13 cellular contexts compared by ENCODE assay signal in the genomic region with DNA sequence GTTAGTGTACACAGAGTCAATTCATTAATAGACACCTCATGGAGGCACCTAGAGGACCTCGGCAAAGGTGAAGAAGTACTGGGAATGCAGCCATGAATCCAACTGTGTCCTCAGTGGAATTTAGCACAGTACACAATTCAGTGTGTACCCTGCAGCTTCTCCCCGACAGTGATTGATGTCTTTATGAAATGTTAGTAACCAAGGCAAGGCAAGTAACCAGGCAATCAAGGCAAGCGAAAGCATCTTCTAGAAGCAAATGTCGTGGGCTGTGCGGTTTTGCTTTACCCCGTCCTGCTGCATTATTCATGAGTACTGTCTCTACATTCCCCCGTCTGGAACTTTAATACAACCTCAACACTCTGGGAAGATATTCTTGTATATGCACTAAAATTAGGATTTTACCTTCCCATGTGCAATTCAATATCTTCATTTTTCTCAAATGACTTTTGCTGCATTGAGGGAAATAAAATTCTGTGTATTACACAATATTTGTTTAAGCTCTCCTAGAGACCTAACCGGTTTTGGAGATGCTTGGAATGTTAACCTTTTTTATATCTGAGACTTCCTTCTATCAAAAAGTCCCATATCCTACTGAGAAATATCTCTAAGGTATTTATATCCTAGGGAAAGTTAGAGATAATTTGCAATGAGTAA. TPM values are rescaled to one million over a fixed set of nuclear protein-coding genes. Genes with fewer than 3 reads are reported as not detected.
DNase-seq lines count a peak whose midpoint lies in the region; ATAC-seq, FAIRE-seq and TF ChIP-seq lines count a peak whose summit lies in the region.
"Had no signal": no experiment of that assay in that cellular context is flagged by ENCODE, and none has a peak within 500 bp of the region (broad histone marks: within the 10 kb centered on the region; RNA-seq: fewer than 3 reads in every experiment).

No MANE protein-coding gene starts in this region.

- H2AFZ ChIP-seq in K562 (ENCODE audit: low read depth, low read length): no peak overlapping the region

- no peak for FAIRE-seq in K562 (lab: Jason Lieb, UNC)

- H3K9ac ChIP-seq in K562 (ENCODE audit: insufficient read depth in 1 of 2, low read depth in 2 of 2, low read length in 2 of 2): no peak overlapping the region

- H3K9me3 ChIP-seq in cardiac muscle cell (ENCODE audit: low read depth): no peaks in the 10 kb centered on the region
- no peaks in the 10 kb centered on the region for H3K9me3 ChIP-seq in K562 (replicated peaks; ENCODE audit: control insufficient read depth, insufficient read depth, low read depth, low read length)
- no peaks in the 10 kb centered on the region for H3K9me3 ChIP-seq in lower lobe of right lung
- H3K9me3 ChIP-seq in upper lobe of right lung: no peaks in the 10 kb centered on the region
- H3K9me3 ChIP-seq: HAP-1, heart right ventricle, ovary had no signal

- peaks cover 16% of the 10 kb centered on the region for H3K4me1 ChIP-seq in cardiac muscle cell (ENCODE audit: low read depth)
- H3K4me1 ChIP-seq in K562 (replicated peaks in 1 of 2; ENCODE audit: control insufficient read depth in 2 of 2, insufficient read depth in 2 of 2, low read length in 2 of 2): peaks cover 8 to 12% of the 10 kb centered on the region in 2 experiments; a peak in 4 of 5 replicates
- peaks cover 10% of the 10 kb centered on the region for H3K4me1 ChIP-seq in lower lobe of right lung
- no peaks in the 10 kb centered on the region for H3K4me1 ChIP-seq in upper lobe of right lung
- H3K4me1 ChIP-seq: HAP-1 had no signal

- H3K27me3 ChIP-seq in cardiac muscle cell: no peaks in the 10 kb centered on the region
- no peaks in the 10 kb centered on the region for H3K27me3 ChIP-seq in K562 (ENCODE audit: control insufficient read depth in 2 of 2, insufficient read depth in 2 of 2, low read length in 2 of 2)
- no peaks in the 10 kb centered on the region for H3K27me3 ChIP-seq in lower lobe of right lung (ENCODE audit: low read depth)
- H3K27me3 ChIP-seq in upper lobe of right lung: no peaks in the 10 kb centered on the region
- H3K27me3 ChIP-seq: heart right ventricle, ovary had no signal

- CTCF ChIA-PET in K562 (lab: Yijun Ruan, JAX; ENCODE audit: low intra/inter-chr PET ratio): no interaction called here

- WGBS in K562 (ENCODE audit: insufficient coverage, low coverage, missing lambda C conversion rate): 41% methylated on average over 8 of the region's 8 CpGs

- H3K27ac ChIP-seq in cardiac muscle cell (peak overlapping the region; percentile 44), K562 (ENCODE audit: extremely low read depth, low read depth, low read length) (no peak overlapping the region), lower lobe of right lung (peak overlapping the region; percentile 44), upper lobe of right lung (peak overlapping the region; percentile 44)
- H3K27ac ChIP-seq: ovary had no signal

- no peaks in the 10 kb centered on the region for H4K20me1 ChIP-seq in K562 (replicated peaks; ENCODE audit: control insufficient read depth, insufficient read depth, low read length)

- H3K79me2 ChIP-seq in K562 (ENCODE audit: control insufficient read depth, insufficient read depth, low read length): no peaks in the 10 kb centered on the region

- no peak for TF ChIP-seq EP300 in K562 (IDR thresholded peaks at IDR 0.05; ENCODE audit: low read length)

- no peaks in the 10 kb centered on the region for H3K36me3 ChIP-seq in cardiac muscle cell
- no peaks in the 10 kb centered on the region for H3K36me3 ChIP-seq in K562 (ENCODE audit: control insufficient read depth, insufficient read depth, low read length)
- no peaks in the 10 kb centered on the region for H3K36me3 ChIP-seq in lower lobe of right lung
- no peaks in the 10 kb centered on the region for H3K36me3 ChIP-seq in upper lobe of right lung
- H3K36me3 ChIP-seq: HAP-1, heart right ventricle, ovary had no signal

- no peak overlapping the region for H3K4me3 ChIP-seq in cardiac muscle cell
- no peak overlapping the region for H3K4me3 ChIP-seq in K562
- no peak overlapping the region for H3K4me3 ChIP-seq in lower lobe of right lung
- H3K4me3 ChIP-seq in upper lobe of right lung: no peak overlapping the region
- H3K4me3 ChIP-seq: HAP-1, heart right ventricle, ovary had no signal

- H3K4me2 ChIP-seq in K562 (ENCODE audit: insufficient read depth, low read length): no peak overlapping the region

- no peak for TF ChIP-seq POLR2A in K562 (conservative IDR thresholded peaks at IDR 0.05)

- DNase-seq in cardiac muscle cell (ENCODE audit: low read depth in 1 of 2, low spot score in 1 of 2) (peak in 1 of 2 donors; percentile 46), left ventricle myocardium superior (no peak), K562 (ENCODE audit: extremely low read depth in 1 of 4, low spot score in 3 of 4) (no peak), lower lobe of right lung (no peak), upper lobe of right lung (no peak), GM03348 (ENCODE audit: low spot score) (no peak)
- DNase-seq: activated naive CD4-positive, alpha-beta T cell; heart right ventricle; left cardiac atrium; ovary had no signal

- intact Hi-C loops in left ventricle myocardium superior (cut with micrococcal nuclease): no loop called here
- intact Hi-C loops in K562 (cut with micrococcal nuclease): no loop called here
- intact Hi-C loops in lower lobe of right lung (cut with DNase I): no loop called here
- intact Hi-C loops in upper lobe of right lung (cut with DNase I): no loop called here

- POLR2A ChIA-PET in K562 (lab: Yijun Ruan, JAX): no interaction called here

- H3K9me1 ChIP-seq in K562 (ENCODE audit: control insufficient read depth, insufficient read depth, low read length): no peaks in the 10 kb centered on the region

- in situ Hi-C loops in K562 (cut with MboI): no loop called here

- TF ChIP-seq RAD21 in K562 (CRISPR knock-in tag; conservative IDR thresholded peaks at IDR 0.05 in 1 of 2, IDR thresholded peaks at IDR 0.05 in 1 of 2): no peak

- TF ChIP-seq CTCF in cardiac muscle cell (IDR thresholded peaks at IDR 0.05; ENCODE audit: low read depth, low read length) (no peak), K562 (IDR thresholded peaks at IDR 0.05 in 2 of 3, conservative IDR thresholded peaks at IDR 0.05 in 1 of 3; ENCODE audit: insufficient read depth in 2 of 3, low read depth in 1 of 3, low read length in 3 of 3) (no peak), lower lobe of right lung (IDR thresholded peaks at IDR 0.05) (no peak), upper lobe of right lung (IDR thresholded peaks at IDR 0.05) (no peak)

- ATAC-seq in left ventricle myocardium superior (no peak), K562 (no peak), lower lobe of right lung (peak; percentile 76 to 87), upper lobe of right lung (peak; percentile 60), GM18870 (IDR thresholded peaks at IDR 0.05; ENCODE audit: unreplicated experiment) (no peak), GM19328 (IDR thresholded peaks at IDR 0.05; ENCODE audit: unreplicated experiment) (no peak)

- no TSS peak for BruUV-seq in K562 (replicated peaks; lab: Mats Ljungman, UMichigan)

TF ChIP-seq in K562, 482 proteins besides CTCF, POLR2A, EP300 and RAD21 (continues in another document):
- TF ChIP-seq CEBPB (tag; IDR thresholded peaks at IDR 0.05) (peak; percentile 41; the same call in 1 of the 2 replicates), CEBPG (CRISPR knock-in tag; IDR thresholded peaks at IDR 0.05) (no peak), CEBPG (tag; conservative IDR thresholded peaks at IDR 0.05 in 1 of 2, IDR thresholded peaks at IDR 0.05 in 1 of 2) (0 out of 4 replicates have a peak, but pooled peaks of 1 of the 2 experiments have one; percentile 12), HCFC1 (IDR thresholded peaks at IDR 0.05; ENCODE audit: low read depth, low read length) (no peak), EZH2 (IDR thresholded peaks at IDR 0.05; ENCODE audit: borderline replicate concordance, low read depth, low read length) (no peak), MAZ (CRISPR knock-in tag; conservative IDR thresholded peaks at IDR 0.05 in 1 of 2, IDR thresholded peaks at IDR 0.05 in 1 of 2) (no peak), MEIS2 (IDR thresholded peaks at IDR 0.05; ENCODE audit: partially characterized antibody) (peak; percentile 86)
- TF ChIP-seq, protein P1, sequence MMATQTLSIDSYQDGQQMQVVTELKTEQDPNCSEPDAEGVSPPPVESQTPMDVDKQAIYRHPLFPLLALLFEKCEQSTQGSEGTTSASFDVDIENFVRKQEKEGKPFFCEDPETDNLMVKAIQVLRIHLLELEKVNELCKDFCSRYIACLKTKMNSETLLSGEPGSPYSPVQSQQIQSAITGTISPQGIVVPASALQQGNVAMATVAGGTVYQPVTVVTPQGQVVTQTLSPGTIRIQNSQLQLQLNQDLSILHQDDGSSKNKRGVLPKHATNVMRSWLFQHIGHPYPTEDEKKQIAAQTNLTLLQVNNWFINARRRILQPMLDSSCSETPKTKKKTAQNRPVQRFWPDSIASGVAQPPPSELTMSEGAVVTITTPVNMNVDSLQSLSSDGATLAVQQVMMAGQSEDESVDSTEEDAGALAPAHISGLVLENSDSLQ (IDR thresholded peaks at IDR 0.05): peak; percentile 86

RNA-seq across cellular contexts. Expression of a gene that starts 52.1 kb away (rescaled TPM):
- 10.5 and 12.2 TPM in 2 replicates for total RNA-seq in cardiac muscle cell
- 11.6 and 16.2 TPM in 2 replicates for polyA plus RNA-seq in cardiac muscle cell
- total RNA-seq in left ventricle myocardium superior: 0.57 TPM
- 21.3 and 28.9 TPM in 2 replicates for total RNA-seq in K562 (2011; cell fraction: chromatin; rRNA removed; ENCODE audit: low replicate concordance)
- 24.9 and 28.0 TPM in 2 replicates for total RNA-seq in K562 (2011; cell fraction: nucleolus; rRNA removed)
- total RNA-seq in K562 (2011; cell fraction: nucleoplasm; rRNA removed): 20.6 and 25.3 TPM in 2 replicates
- 10.5 and 15.7 TPM in 2 replicates for total RNA-seq in K562 (2014; rRNA removed)
- 9.4 and 10.8 TPM in 2 replicates for total RNA-seq in K562 (2014; rRNA removed; fragmentation: Illumina TruSeq; extraction: Trizol)
- total RNA-seq in K562 (2015; rRNA removed; fragmentation: Illumina TruSeq; extraction: Trizol): 7.9 and 9.0 TPM in 2 replicates
- total RNA-seq in K562 (2021): 10.7 and 12.2 TPM in 2 replicates
- polyA plus RNA-seq in K562 (2011; rRNA removed): 13.7 and 16.6 TPM in 2 replicates
- polyA plus RNA-seq in K562 (2011; cell fraction: cytosol; rRNA removed): 18.2 and 33.7 TPM in 2 replicates
- 7.3 and 8.3 TPM in 2 replicates for polyA plus RNA-seq in K562 (2011; cell fraction: nucleus; rRNA removed)
- polyA plus RNA-seq in K562 (2012): 7.2 and 8.8 TPM in 2 replicates
- polyA plus RNA-seq in K562 (2014; fragmentation: Illumina TruSeq; extraction: Trizol): 9.2 and 10.5 TPM in 2 replicates
- 1 to 10 TPM; 6.4 to 9.2 TPM for polyA plus RNA-seq in K562 (2014; fragmentation: Nextera tagmentation; extraction: Ambion mirVana)
- 12.7 and 13.7 TPM in 2 replicates for polyA plus RNA-seq in K562 (2014; rRNA removed)
- polyA minus RNA-seq in K562 (2011; rRNA and poly(A)+ RNA removed): 12.5 and 14.5 TPM in 2 replicates
- polyA minus RNA-seq in K562 (2011; cell fraction: cytosol; rRNA and poly(A)+ RNA removed): 8.0 and 10.0 TPM in 2 replicates
- 5.8 and 9.1 TPM in 2 replicates for polyA minus RNA-seq in K562 (2011; cell fraction: nucleus; rRNA and poly(A)+ RNA removed)
- 6.2 TPM for total RNA-seq in lower lobe of right lung
- 7.1 TPM for total RNA-seq in upper lobe of right lung

Comparison
In these comparisons a context has a peak if more than half of its experiments do, and no peak if none do; other contexts are left out.
1. ATAC-seq: peak in lower lobe of right lung (2 of 2) and upper lobe of right lung (single experiment); none in left ventricle myocardium superior (single experiment), K562 (single experiment), GM18870 (single experiment) and GM19328 (single experiment).